2 cellular contexts compared by ENCODE assay signal in genomic region chr12:40693503-40693863, GRCh38.
TF ChIP-seq lines count a peak whose summit lies in the region.

No MANE protein-coding gene starts in this region.

TF ChIP-seq in H1, 55 proteins besides CTCF, POLR2A, EP300 and RAD21:
- TF ChIP-seq CTBP2 (IDR thresholded peaks at IDR 0.05; ENCODE audit: borderline replicate concordance, insufficient read depth, insufficient read length, low read length) (no peak), GTF2F1 (IDR thresholded peaks at IDR 0.05; ENCODE audit: borderline replicate concordance, low read depth, low read length) (no peak), SIN3A (conservative IDR thresholded peaks at IDR 0.05 in 1 of 2, IDR thresholded peaks at IDR 0.05 in 1 of 2; ENCODE audit: low read depth in 1 of 2, low read length in 2 of 2) (0 out of 4 replicates have a peak, but pooled peaks of 1 of the 2 experiments have one; percentile 16), RXRA (IDR thresholded peaks at IDR 0.05; ENCODE audit: insufficient read depth, low read depth, low read length) (no peak), CBX8 (IDR thresholded peaks at IDR 0.05; ENCODE audit: borderline replicate concordance, low read depth, low read length) (no peak)
- TF ChIP-seq, protein P1, sequence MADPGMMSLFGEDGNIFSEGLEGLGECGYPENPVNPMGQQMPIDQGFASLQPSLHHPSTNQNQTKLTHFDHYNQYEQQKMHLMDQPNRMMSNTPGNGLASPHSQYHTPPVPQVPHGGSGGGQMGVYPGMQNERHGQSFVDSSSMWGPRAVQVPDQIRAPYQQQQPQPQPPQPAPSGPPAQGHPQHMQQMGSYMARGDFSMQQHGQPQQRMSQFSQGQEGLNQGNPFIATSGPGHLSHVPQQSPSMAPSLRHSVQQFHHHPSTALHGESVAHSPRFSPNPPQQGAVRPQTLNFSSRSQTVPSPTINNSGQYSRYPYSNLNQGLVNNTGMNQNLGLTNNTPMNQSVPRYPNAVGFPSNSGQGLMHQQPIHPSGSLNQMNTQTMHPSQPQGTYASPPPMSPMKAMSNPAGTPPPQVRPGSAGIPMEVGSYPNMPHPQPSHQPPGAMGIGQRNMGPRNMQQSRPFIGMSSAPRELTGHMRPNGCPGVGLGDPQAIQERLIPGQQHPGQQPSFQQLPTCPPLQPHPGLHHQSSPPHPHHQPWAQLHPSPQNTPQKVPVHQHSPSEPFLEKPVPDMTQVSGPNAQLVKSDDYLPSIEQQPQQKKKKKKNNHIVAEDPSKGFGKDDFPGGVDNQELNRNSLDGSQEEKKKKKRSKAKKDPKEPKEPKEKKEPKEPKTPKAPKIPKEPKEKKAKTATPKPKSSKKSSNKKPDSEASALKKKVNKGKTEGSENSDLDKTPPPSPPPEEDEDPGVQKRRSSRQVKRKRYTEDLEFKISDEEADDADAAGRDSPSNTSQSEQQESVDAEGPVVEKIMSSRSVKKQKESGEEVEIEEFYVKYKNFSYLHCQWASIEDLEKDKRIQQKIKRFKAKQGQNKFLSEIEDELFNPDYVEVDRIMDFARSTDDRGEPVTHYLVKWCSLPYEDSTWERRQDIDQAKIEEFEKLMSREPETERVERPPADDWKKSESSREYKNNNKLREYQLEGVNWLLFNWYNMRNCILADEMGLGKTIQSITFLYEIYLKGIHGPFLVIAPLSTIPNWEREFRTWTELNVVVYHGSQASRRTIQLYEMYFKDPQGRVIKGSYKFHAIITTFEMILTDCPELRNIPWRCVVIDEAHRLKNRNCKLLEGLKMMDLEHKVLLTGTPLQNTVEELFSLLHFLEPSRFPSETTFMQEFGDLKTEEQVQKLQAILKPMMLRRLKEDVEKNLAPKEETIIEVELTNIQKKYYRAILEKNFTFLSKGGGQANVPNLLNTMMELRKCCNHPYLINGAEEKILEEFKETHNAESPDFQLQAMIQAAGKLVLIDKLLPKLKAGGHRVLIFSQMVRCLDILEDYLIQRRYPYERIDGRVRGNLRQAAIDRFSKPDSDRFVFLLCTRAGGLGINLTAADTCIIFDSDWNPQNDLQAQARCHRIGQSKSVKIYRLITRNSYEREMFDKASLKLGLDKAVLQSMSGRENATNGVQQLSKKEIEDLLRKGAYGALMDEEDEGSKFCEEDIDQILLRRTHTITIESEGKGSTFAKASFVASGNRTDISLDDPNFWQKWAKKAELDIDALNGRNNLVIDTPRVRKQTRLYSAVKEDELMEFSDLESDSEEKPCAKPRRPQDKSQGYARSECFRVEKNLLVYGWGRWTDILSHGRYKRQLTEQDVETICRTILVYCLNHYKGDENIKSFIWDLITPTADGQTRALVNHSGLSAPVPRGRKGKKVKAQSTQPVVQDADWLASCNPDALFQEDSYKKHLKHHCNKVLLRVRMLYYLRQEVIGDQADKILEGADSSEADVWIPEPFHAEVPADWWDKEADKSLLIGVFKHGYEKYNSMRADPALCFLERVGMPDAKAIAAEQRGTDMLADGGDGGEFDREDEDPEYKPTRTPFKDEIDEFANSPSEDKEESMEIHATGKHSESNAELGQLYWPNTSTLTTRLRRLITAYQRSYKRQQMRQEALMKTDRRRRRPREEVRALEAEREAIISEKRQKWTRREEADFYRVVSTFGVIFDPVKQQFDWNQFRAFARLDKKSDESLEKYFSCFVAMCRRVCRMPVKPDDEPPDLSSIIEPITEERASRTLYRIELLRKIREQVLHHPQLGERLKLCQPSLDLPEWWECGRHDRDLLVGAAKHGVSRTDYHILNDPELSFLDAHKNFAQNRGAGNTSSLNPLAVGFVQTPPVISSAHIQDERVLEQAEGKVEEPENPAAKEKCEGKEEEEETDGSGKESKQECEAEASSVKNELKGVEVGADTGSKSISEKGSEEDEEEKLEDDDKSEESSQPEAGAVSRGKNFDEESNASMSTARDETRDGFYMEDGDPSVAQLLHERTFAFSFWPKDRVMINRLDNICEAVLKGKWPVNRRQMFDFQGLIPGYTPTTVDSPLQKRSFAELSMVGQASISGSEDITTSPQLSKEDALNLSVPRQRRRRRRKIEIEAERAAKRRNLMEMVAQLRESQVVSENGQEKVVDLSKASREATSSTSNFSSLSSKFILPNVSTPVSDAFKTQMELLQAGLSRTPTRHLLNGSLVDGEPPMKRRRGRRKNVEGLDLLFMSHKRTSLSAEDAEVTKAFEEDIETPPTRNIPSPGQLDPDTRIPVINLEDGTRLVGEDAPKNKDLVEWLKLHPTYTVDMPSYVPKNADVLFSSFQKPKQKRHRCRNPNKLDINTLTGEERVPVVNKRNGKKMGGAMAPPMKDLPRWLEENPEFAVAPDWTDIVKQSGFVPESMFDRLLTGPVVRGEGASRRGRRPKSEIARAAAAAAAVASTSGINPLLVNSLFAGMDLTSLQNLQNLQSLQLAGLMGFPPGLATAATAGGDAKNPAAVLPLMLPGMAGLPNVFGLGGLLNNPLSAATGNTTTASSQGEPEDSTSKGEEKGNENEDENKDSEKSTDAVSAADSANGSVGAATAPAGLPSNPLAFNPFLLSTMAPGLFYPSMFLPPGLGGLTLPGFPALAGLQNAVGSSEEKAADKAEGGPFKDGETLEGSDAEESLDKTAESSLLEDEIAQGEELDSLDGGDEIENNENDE (IDR thresholded peaks at IDR 0.05; ENCODE audit: insufficient replicate concordance, low read length) = no peak

TF ChIP-seq in neural cell, 6 proteins besides CTCF, POLR2A, EP300 and RAD21:
- TF ChIP-seq MXI1 (conservative IDR thresholded peaks at IDR 0.05; ENCODE audit: poor library complexity, severe bottlenecking) (peak; percentile 47), TAF1 (IDR thresholded peaks at IDR 0.05; ENCODE audit: low read depth) (peak; percentile 49), EZH2 (IDR thresholded peaks at IDR 0.05; ENCODE audit: borderline replicate concordance, insufficient read depth, low read length, poor library complexity, severe bottlenecking) (no peak), POLR2AphosphoS5 (IDR thresholded peaks at IDR 0.05) (peak; percentile 48), SMC3 (conservative IDR thresholded peaks at IDR 0.05; ENCODE audit: poor library complexity) (peak; percentile 31)
- TF ChIP-seq, protein P2, sequence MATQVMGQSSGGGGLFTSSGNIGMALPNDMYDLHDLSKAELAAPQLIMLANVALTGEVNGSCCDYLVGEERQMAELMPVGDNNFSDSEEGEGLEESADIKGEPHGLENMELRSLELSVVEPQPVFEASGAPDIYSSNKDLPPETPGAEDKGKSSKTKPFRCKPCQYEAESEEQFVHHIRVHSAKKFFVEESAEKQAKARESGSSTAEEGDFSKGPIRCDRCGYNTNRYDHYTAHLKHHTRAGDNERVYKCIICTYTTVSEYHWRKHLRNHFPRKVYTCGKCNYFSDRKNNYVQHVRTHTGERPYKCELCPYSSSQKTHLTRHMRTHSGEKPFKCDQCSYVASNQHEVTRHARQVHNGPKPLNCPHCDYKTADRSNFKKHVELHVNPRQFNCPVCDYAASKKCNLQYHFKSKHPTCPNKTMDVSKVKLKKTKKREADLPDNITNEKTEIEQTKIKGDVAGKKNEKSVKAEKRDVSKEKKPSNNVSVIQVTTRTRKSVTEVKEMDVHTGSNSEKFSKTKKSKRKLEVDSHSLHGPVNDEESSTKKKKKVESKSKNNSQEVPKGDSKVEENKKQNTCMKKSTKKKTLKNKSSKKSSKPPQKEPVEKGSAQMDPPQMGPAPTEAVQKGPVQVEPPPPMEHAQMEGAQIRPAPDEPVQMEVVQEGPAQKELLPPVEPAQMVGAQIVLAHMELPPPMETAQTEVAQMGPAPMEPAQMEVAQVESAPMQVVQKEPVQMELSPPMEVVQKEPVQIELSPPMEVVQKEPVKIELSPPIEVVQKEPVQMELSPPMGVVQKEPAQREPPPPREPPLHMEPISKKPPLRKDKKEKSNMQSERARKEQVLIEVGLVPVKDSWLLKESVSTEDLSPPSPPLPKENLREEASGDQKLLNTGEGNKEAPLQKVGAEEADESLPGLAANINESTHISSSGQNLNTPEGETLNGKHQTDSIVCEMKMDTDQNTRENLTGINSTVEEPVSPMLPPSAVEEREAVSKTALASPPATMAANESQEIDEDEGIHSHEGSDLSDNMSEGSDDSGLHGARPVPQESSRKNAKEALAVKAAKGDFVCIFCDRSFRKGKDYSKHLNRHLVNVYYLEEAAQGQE (IDR thresholded peaks at IDR 0.05; ENCODE audit: borderline replicate concordance) = peak; percentile 47
